ENCODE assay signal across 1 cellular context in genomic region chr15:36769110-36769509, GRCh38.
TF ChIP-seq lines count a peak whose summit lies in the region.

No MANE protein-coding gene starts in this region.

TF ChIP-seq in IMR-90, 13 proteins besides CTCF, POLR2A, EP300 and RAD21:
- no peak for TF ChIP-seq NFE2L2 (IDR thresholded peaks at IDR 0.05; ENCODE audit: low read depth, low read length)
